ENCODE assay signal across 6 cellular contexts in genomic region chr16:23595246-23595950, GRCh38. TPM values are rescaled to one million over a fixed set of nuclear protein-coding genes. Genes with fewer than 3 reads are reported as not detected.
DNase-seq lines count a peak whose midpoint lies in the region; ATAC-seq and TF ChIP-seq lines count a peak whose summit lies in the region.

No MANE protein-coding gene starts in this region.

- H3K4me3 ChIP-seq in ascending aorta (peak overlapping the region; percentile 95 to 97), muscle layer of duodenum (ENCODE audit: low read depth in 1 of 2, low read length in 2 of 2) (peak overlapping the region; percentile 88 to 99)

- H3K36me3 ChIP-seq in ascending aorta (peaks cover 7 to 30% of the 10 kb centered on the region in 2 donors), muscle layer of duodenum (ENCODE audit: control insufficient read depth in 1 of 2, insufficient read depth in 2 of 2, low read length in 2 of 2) (peaks cover 20 to 29% of the 10 kb centered on the region in 2 donors)

- peaks cover 7 to 14% of the 10 kb centered on the region in 2 donors for H3K4me1 ChIP-seq in ascending aorta
- H3K4me1 ChIP-seq in muscle layer of duodenum (ENCODE audit: control insufficient read depth in 1 of 2, insufficient read depth in 2 of 2, low read length in 2 of 2): peaks cover 7 to 19% of the 10 kb centered on the region in 2 donors

- intact Hi-C loops in ascending aorta (cut with DNase I): no loop called here

- DNase-seq in ascending aorta (ENCODE audit: low spot score in 2 of 2): no peak
- no peak for DNase-seq in activated gamma-delta T cell (lab: John Stamatoyannopoulos, UW)
- DNase-seq in HK-2 (ENCODE audit: unreplicated experiment): no peak

- H3K27ac ChIP-seq in ascending aorta (peak overlapping the region; percentile 85 to 87), muscle layer of duodenum (ENCODE audit: low read length) (peak overlapping the region; percentile 77)

- H3K27me3 ChIP-seq in ascending aorta (no peaks in the 10 kb centered on the region), muscle layer of duodenum (ENCODE audit: low read depth, low read length) (no peaks in the 10 kb centered on the region)

- ATAC-seq in HG03196 (IDR thresholded peaks at IDR 0.05; ENCODE audit: unreplicated experiment) (peak; percentile 10), HG02973 (IDR thresholded peaks at IDR 0.05; ENCODE audit: unreplicated experiment) (no peak)

- TF ChIP-seq CTCF in ascending aorta (IDR thresholded peaks at IDR 0.05): no peak

- H3K9me3 ChIP-seq in ascending aorta: no peaks in the 10 kb centered on the region
- no peaks in the 10 kb centered on the region for H3K9me3 ChIP-seq in muscle layer of duodenum (ENCODE audit: control insufficient read depth in 1 of 2, low read length in 2 of 2)

RNA-seq across cellular contexts. Expression of gene NDUFAB1, which starts 0.7 kb away (rescaled TPM):
- 71.4 TPM for total RNA-seq in ascending aorta

RNA-seq across cellular contexts. Expression of gene UBFD1, which starts 37.9 kb away (rescaled TPM):
- total RNA-seq in ascending aorta: 51.8 TPM

RNA-seq across cellular contexts. Expression of gene EARS2, which starts 38.2 kb away (rescaled TPM):
- total RNA-seq in ascending aorta: 16.8 TPM

RNA-seq across cellular contexts. Expression of gene PALB2, which starts 45.7 kb away (rescaled TPM):
- total RNA-seq in ascending aorta: 2.1 TPM

RNA-seq across cellular contexts. Expression of gene DCTN5, which starts 45.9 kb away (rescaled TPM):
- 16.7 TPM for total RNA-seq in ascending aorta
